ENCODE assay signal across 18 cellular contexts in genomic region chr12:110006115-110006514, GRCh38.
"Had no signal": no experiment of that assay in that cellular context is flagged by ENCODE, and none has a peak within 500 bp of the region (broad histone marks: within the 10 kb centered on the region; RNA-seq: fewer than 3 reads in every experiment).

No MANE protein-coding gene starts in this region.

- H2AFZ ChIP-seq: neural progenitor cell had no signal

- H3K4me3 Mint-ChIP-seq: neural progenitor cell had no signal

- FAIRE-seq: colon, endometrium had no signal

- H3K36me3 ChIP-seq: adrenal gland, lower lobe of right lung, neural progenitor cell, ovary, vagina had no signal

- DNase-seq: activated CD4-positive, alpha-beta T cell treated with anti-CD3 and anti-CD28 coated beads for 1 hour; activated CD4-positive, alpha-beta T cell treated with anti-CD3 and anti-CD28 coated beads, Interleukin-2, amount 50 U/mL, for 4 hours; activated naive CD4-positive, alpha-beta T cell treated with Interleukin-2 at 50 U/mL for 16 hours; activated T-cell treated with anti-CD3 and anti-CD28 coated beads, Interleukin-2, amount 50 U/mL, for 72 hours; adrenal gland; left colon; lower lobe of right lung; midbrain; ovary; stimulated activated CD4-positive, alpha-beta T cell treated with anti-CD3 and anti-CD28 coated beads, Interleukin-1b, Interleukin-23, amount 100 ng/mL, for 48 hours; SW 1271; T-helper 9 cell had no signal

- H3K27ac Mint-ChIP-seq: neural progenitor cell had no signal

- H3K27ac ChIP-seq: adrenal gland, lower lobe of right lung, neural progenitor cell, ovary, tibial nerve, vagina had no signal

- H3K9me3 ChIP-seq: adrenal gland, lower lobe of right lung, ovary, vagina had no signal

- H3K4me1 ChIP-seq: neural progenitor cell had no signal

- H3K9me3 Mint-ChIP-seq: neural progenitor cell had no signal

- H3K4me2 ChIP-seq: neural progenitor cell had no signal

- H3K9ac ChIP-seq: neural progenitor cell had no signal

- H3K4me3 ChIP-seq: adrenal gland, lower lobe of right lung, neural progenitor cell, ovary, tibial nerve, vagina had no signal

- H3K27me3 ChIP-seq: adrenal gland, ovary, tibial nerve, vagina had no signal

- ATAC-seq: left colon, lower lobe of right lung, sciatic nerve had no signal
